1 cellular context compared by ENCODE assay signal in genomic region chr1:111756124-111756513, GRCh38.
TF ChIP-seq lines count a peak whose summit lies in the region.

No MANE protein-coding gene starts in this region.

TF ChIP-seq in GM12878, 131 proteins besides CTCF, POLR2A, EP300 and RAD21 (continued from another document):
- no peak for TF ChIP-seq RELB (IDR thresholded peaks at IDR 0.05; ENCODE audit: low read depth)
- no peak for TF ChIP-seq POLR2AphosphoS5 (IDR thresholded peaks at IDR 0.05; ENCODE audit: low read length)
- no peak for TF ChIP-seq BHLHE40 (IDR thresholded peaks at IDR 0.05; ENCODE audit: borderline replicate concordance in 1 of 2, low read depth in 2 of 2, low read length in 1 of 2)
TF ChIP-seq in GM12878: peak in this region for 0.
